ENCODE assay signal across 1 cellular context in genomic region chr19:39125554-39126311, GRCh38.
TF ChIP-seq lines count a peak whose summit lies in the region.

PAK4 (plus strand) TSS chr19:39125786; CDS start chr19:39169554, 43,768 bp downstream.

TF ChIP-seq in HepG2, 621 proteins besides CTCF, POLR2A, EP300 and RAD21 (continued from another document and continues in another):
- TF ChIP-seq REST (IDR thresholded peaks at IDR 0.05; ENCODE audit: borderline replicate concordance in 1 of 2, low read depth in 1 of 2, low read length in 2 of 2) (no peak; a peak in 1 of 4 replicates), ZNF678 (CRISPR knock-in tag; IDR thresholded peaks at IDR 0.05) (no peak), ZNF784 (CRISPR knock-in tag; IDR thresholded peaks at IDR 0.05; ENCODE audit: borderline replicate concordance) (peak; percentile 83; the same call in 1 of the 2 replicates), MAZ (IDR thresholded peaks at IDR 0.05; ENCODE audit: borderline replicate concordance, low read depth, low read length) (peak; percentile 18; the same call in 1 of the 2 replicates), MAZ (CRISPR knock-in tag; IDR thresholded peaks at IDR 0.05; ENCODE audit: low read depth) (peak; percentile 92), PHF20 (CRISPR knock-in tag; IDR thresholded peaks at IDR 0.05) (peak; percentile 43), BRD4 (CRISPR knock-in tag; IDR thresholded peaks at IDR 0.05) (no peak; the same call in 1 of the 2 replicates), RORA (CRISPR knock-in tag; IDR thresholded peaks at IDR 0.05) (no peak), KDM6A (CRISPR knock-in tag; IDR thresholded peaks at IDR 0.05; ENCODE audit: low read depth) (no peak), TOPORS (CRISPR knock-in tag; IDR thresholded peaks at IDR 0.05) (peak; percentile 36; the same call in 1 of the 2 replicates), ZSCAN25 (CRISPR knock-in tag; IDR thresholded peaks at IDR 0.05) (peak; percentile 71), ZBTB26 (CRISPR knock-in tag; IDR thresholded peaks at IDR 0.05; ENCODE audit: borderline replicate concordance) (no peak), ZNF251 (CRISPR knock-in tag; IDR thresholded peaks at IDR 0.05) (no peak), ZNF263 (CRISPR knock-in tag; IDR thresholded peaks at IDR 0.05) (no peak), ZNF619 (CRISPR knock-in tag; IDR thresholded peaks at IDR 0.05) (peak; percentile 97), FOXA1 (IDR thresholded peaks at IDR 0.05) (no peak), FOXA1 (CRISPR knock-in tag; IDR thresholded peaks at IDR 0.05) (no peak), ZSCAN12 (CRISPR knock-in tag; IDR thresholded peaks at IDR 0.05) (no peak), MXI1 (IDR thresholded peaks at IDR 0.05; ENCODE audit: borderline replicate concordance, low read depth, low read length) (peak; percentile 91; the same call in 2 of the 3 replicates), ZSCAN22 (CRISPR knock-in tag; IDR thresholded peaks at IDR 0.05) (no peak), ZNF713 (CRISPR knock-in tag; IDR thresholded peaks at IDR 0.05) (no peak), MTA1 (CRISPR knock-in tag; IDR thresholded peaks at IDR 0.05; ENCODE audit: borderline replicate concordance) (peak; percentile 81; the same call in 1 of the 2 replicates), ZNF292 (CRISPR knock-in tag; IDR thresholded peaks at IDR 0.05; ENCODE audit: borderline replicate concordance, low read depth) (no peak), FOSL1 (CRISPR knock-in tag; IDR thresholded peaks at IDR 0.05; ENCODE audit: borderline replicate concordance) (no peak), NFKB2 (CRISPR knock-in tag; IDR thresholded peaks at IDR 0.05; ENCODE audit: borderline replicate concordance) (peak; percentile 45; the same call in 1 of the 2 replicates), MEIS1 (CRISPR knock-in tag; IDR thresholded peaks at IDR 0.05; ENCODE audit: borderline replicate concordance) (no peak), ZBTB42 (CRISPR knock-in tag; IDR thresholded peaks at IDR 0.05) (0 out of 2 replicates have a peak, but pooled peaks have one; percentile 37), MLX (CRISPR knock-in tag; IDR thresholded peaks at IDR 0.05) (no peak; the same call in 1 of the 2 replicates), ATAD3A (CRISPR knock-in tag; IDR thresholded peaks at IDR 0.05) (no peak), BCL6 (CRISPR knock-in tag; IDR thresholded peaks at IDR 0.05) (peak; percentile 20; the same call in 1 of the 2 replicates), ZFY (CRISPR knock-in tag; IDR thresholded peaks at IDR 0.05) (peak; percentile 75), NFIB (CRISPR knock-in tag; IDR thresholded peaks at IDR 0.05; ENCODE audit: borderline replicate concordance) (no peak), ZFP62 (CRISPR knock-in tag; IDR thresholded peaks at IDR 0.05) (no peak), E2F1 (CRISPR knock-in tag; IDR thresholded peaks at IDR 0.05) (peak; percentile 20), ZNF17 (CRISPR knock-in tag; IDR thresholded peaks at IDR 0.05) (no peak)
- TF ChIP-seq, protein P1, sequence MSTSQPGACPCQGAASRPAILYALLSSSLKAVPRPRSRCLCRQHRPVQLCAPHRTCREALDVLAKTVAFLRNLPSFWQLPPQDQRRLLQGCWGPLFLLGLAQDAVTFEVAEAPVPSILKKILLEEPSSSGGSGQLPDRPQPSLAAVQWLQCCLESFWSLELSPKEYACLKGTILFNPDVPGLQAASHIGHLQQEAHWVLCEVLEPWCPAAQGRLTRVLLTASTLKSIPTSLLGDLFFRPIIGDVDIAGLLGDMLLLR (CRISPR knock-in tag; IDR thresholded peaks at IDR 0.05): no peak
- TF ChIP-seq, protein P2, sequence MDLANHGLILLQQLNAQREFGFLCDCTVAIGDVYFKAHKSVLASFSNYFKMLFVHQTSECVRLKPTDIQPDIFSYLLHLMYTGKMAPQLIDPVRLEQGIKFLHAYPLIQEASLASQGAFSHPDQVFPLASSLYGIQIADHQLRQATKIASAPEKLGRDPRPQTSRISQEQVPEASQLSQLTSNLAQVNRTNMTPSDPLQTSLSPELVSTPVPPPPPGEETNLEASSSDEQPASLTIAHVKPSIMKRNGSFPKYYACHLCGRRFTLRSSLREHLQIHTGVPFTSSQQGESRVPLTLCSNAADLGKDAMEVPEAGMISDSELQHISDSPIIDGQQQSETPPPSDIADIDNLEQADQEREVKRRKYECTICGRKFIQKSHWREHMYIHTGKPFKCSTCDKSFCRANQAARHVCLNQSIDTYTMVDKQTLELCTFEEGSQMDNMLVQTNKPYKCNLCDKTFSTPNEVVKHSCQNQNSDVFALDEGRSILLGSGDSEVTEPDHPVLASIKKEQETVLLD (CRISPR knock-in tag; IDR thresholded peaks at IDR 0.05; ENCODE audit: low read depth): no peak
- TF ChIP-seq, protein P3, sequence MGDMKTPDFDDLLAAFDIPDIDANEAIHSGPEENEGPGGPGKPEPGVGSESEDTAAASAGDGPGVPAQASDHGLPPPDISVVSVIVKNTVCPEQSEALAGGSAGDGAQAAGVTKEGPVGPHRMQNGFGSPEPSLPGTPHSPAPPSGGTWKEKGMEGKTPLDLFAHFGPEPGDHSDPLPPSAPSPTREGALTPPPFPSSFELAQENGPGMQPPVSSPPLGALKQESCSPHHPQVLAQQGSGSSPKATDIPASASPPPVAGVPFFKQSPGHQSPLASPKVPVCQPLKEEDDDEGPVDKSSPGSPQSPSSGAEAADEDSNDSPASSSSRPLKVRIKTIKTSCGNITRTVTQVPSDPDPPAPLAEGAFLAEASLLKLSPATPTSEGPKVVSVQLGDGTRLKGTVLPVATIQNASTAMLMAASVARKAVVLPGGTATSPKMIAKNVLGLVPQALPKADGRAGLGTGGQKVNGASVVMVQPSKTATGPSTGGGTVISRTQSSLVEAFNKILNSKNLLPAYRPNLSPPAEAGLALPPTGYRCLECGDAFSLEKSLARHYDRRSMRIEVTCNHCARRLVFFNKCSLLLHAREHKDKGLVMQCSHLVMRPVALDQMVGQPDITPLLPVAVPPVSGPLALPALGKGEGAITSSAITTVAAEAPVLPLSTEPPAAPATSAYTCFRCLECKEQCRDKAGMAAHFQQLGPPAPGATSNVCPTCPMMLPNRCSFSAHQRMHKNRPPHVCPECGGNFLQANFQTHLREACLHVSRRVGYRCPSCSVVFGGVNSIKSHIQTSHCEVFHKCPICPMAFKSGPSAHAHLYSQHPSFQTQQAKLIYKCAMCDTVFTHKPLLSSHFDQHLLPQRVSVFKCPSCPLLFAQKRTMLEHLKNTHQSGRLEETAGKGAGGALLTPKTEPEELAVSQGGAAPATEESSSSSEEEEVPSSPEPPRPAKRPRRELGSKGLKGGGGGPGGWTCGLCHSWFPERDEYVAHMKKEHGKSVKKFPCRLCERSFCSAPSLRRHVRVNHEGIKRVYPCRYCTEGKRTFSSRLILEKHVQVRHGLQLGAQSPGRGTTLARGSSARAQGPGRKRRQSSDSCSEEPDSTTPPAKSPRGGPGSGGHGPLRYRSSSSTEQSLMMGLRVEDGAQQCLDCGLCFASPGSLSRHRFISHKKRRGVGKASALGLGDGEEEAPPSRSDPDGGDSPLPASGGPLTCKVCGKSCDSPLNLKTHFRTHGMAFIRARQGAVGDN (CRISPR knock-in tag; IDR thresholded peaks at IDR 0.05): peak; percentile 96
- TF ChIP-seq, protein P4, sequence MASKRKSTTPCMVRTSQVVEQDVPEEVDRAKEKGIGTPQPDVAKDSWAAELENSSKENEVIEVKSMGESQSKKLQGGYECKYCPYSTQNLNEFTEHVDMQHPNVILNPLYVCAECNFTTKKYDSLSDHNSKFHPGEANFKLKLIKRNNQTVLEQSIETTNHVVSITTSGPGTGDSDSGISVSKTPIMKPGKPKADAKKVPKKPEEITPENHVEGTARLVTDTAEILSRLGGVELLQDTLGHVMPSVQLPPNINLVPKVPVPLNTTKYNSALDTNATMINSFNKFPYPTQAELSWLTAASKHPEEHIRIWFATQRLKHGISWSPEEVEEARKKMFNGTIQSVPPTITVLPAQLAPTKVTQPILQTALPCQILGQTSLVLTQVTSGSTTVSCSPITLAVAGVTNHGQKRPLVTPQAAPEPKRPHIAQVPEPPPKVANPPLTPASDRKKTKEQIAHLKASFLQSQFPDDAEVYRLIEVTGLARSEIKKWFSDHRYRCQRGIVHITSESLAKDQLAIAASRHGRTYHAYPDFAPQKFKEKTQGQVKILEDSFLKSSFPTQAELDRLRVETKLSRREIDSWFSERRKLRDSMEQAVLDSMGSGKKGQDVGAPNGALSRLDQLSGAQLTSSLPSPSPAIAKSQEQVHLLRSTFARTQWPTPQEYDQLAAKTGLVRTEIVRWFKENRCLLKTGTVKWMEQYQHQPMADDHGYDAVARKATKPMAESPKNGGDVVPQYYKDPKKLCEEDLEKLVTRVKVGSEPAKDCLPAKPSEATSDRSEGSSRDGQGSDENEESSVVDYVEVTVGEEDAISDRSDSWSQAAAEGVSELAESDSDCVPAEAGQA (IDR thresholded peaks at IDR 0.05; ENCODE audit: low read depth): peak; percentile 59; the same call in 1 of the 2 replicates
- TF ChIP-seq, protein P4 (CRISPR knock-in tag; IDR thresholded peaks at IDR 0.05; ENCODE audit: borderline replicate concordance): no peak
- TF ChIP-seq, protein P5, sequence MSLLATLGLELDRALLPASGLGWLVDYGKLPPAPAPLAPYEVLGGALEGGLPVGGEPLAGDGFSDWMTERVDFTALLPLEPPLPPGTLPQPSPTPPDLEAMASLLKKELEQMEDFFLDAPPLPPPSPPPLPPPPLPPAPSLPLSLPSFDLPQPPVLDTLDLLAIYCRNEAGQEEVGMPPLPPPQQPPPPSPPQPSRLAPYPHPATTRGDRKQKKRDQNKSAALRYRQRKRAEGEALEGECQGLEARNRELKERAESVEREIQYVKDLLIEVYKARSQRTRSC (CRISPR knock-in tag; IDR thresholded peaks at IDR 0.05; ENCODE audit: low read depth): no peak
